13 cellular contexts compared by ENCODE assay signal in the genomic region with DNA sequence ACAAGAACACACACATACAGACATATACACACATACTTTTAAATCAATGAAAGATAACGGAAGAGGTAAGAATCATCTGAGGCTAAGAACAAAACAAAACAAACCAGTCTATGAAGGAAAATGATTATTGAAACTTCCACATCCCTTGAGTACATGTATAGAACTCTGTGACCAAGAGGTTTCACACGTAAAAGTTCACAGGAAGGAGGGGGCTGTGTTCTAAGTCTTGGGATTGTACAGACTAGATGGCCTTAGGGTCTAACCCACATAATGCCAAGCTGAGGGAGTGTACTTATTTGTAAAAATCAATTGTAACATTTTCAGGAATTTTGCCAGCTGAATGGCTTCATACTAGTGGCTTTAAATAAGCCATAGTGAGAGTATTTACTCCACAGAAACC.
DNase-seq lines count a peak whose midpoint lies in the region; ATAC-seq lines count a peak whose summit lies in the region.
"Had no signal": no experiment of that assay in that cellular context is flagged by ENCODE, and none has a peak within 500 bp of the region (broad histone marks: within the 10 kb centered on the region; RNA-seq: fewer than 3 reads in every experiment).

No MANE protein-coding gene starts in this region.

- peak; percentile 11 to 52 for ATAC-seq in activated naive CD4-positive, alpha-beta T cell treated with anti-CD3 and anti-CD28 coated beads, Interleukin-2, amount 50 U/mL, for 72 hours
- ATAC-seq in activated naive CD8-positive, alpha-beta T cell treated with anti-CD3 and anti-CD28 coated beads, Interleukin-2, amount 50 U/mL, for 24 hours = peak; percentile 90
- peak; percentile 84 for ATAC-seq in stimulated activated naive CD8-positive, alpha-beta T cell treated with anti-CD3 and anti-CD28 coated beads, Interleukin-15, Interleukin-2, amounts not matched to agents 100 U/mL and 50 U/mL, for 24 hours
- ATAC-seq in GM18867 (IDR thresholded peaks at IDR 0.05; ENCODE audit: unreplicated experiment) = no peak
- ATAC-seq: A549 had no signal

- H3K27ac Mint-ChIP-seq in activated naive CD4-positive, alpha-beta T cell treated with anti-CD3 and anti-CD28 coated beads, Interleukin-2, amount 50 U/mL, for 72 hours = no peak overlapping the region
- peak overlapping the region; percentile 85 for H3K27ac Mint-ChIP-seq in activated naive CD8-positive, alpha-beta T cell treated with anti-CD3 and anti-CD28 coated beads, Interleukin-2, amount 50 U/mL, for 24 hours
- H3K27ac Mint-ChIP-seq: CD4-positive, alpha-beta memory T cell had no signal

- peak overlapping the region; percentile 13 for H3K4me3 Mint-ChIP-seq in activated naive CD8-positive, alpha-beta T cell treated with anti-CD3 and anti-CD28 coated beads, Interleukin-2, amount 50 U/mL, for 24 hours
- H3K4me3 Mint-ChIP-seq: CD4-positive, alpha-beta memory T cell had no signal

- H3K4me1 Mint-ChIP-seq in activated naive CD8-positive, alpha-beta T cell treated with anti-CD3 and anti-CD28 coated beads, Interleukin-2, amount 50 U/mL, for 24 hours = peaks cover 47% of the 10 kb centered on the region

- H3K9me3 Mint-ChIP-seq in activated naive CD4-positive, alpha-beta T cell treated with anti-CD3 and anti-CD28 coated beads, Interleukin-2, amount 50 U/mL, for 72 hours = peaks cover 12 to 37% of the 10 kb centered on the region in 2 donors
- peaks cover 19% of the 10 kb centered on the region for H3K9me3 Mint-ChIP-seq in activated naive CD8-positive, alpha-beta T cell treated with anti-CD3 and anti-CD28 coated beads, Interleukin-2, amount 50 U/mL, for 24 hours

- peaks cover 27 to 29% of the 10 kb centered on the region in 2 donors for H3K36me3 Mint-ChIP-seq in activated naive CD4-positive, alpha-beta T cell treated with anti-CD3 and anti-CD28 coated beads, Interleukin-2, amount 50 U/mL, for 72 hours
- H3K36me3 Mint-ChIP-seq in activated naive CD8-positive, alpha-beta T cell treated with anti-CD3 and anti-CD28 coated beads, Interleukin-2, amount 50 U/mL, for 24 hours (ENCODE audit: low read depth) = peaks cover 5% of the 10 kb centered on the region

- no peak for DNase-seq in activated naive CD4-positive, alpha-beta T cell treated with anti-CD3 and anti-CD28 coated beads, Interleukin-2, amount 50 U/mL, for 72 hours (ENCODE audit: low spot score in 2 of 2)
- no peak for DNase-seq in activated naive CD4-positive, alpha-beta T cell (lab: John Stamatoyannopoulos, UW)
- no peak for DNase-seq in activated naive CD8-positive, alpha-beta T cell treated with anti-CD3 and anti-CD28 coated beads, Interleukin-2, amount 50 U/mL, for 24 hours
- DNase-seq in stimulated activated naive CD8-positive, alpha-beta T cell treated with anti-CD3 and anti-CD28 coated beads, Interleukin-15, Interleukin-2, amounts not matched to agents 100 U/mL and 50 U/mL, for 24 hours = no peak
- no peak for DNase-seq in anterior cingulate cortex (lab: John Stamatoyannopoulos, UW)
- DNase-seq: BE2C; CD4-positive, alpha-beta memory T cell; COR-L47; DMS153; DMS79 treated with DMSO at 0.1 percent for 48 hours; EL had no signal

- no peaks in the 10 kb centered on the region for H3K27me3 Mint-ChIP-seq in activated naive CD8-positive, alpha-beta T cell treated with anti-CD3 and anti-CD28 coated beads, Interleukin-2, amount 50 U/mL, for 24 hours
